17 cellular contexts compared by ENCODE assay signal in genomic region chr16:73846292-73846849, GRCh38.
A peak's percentile ranks its signal among the peaks of the same experiment; 100 is the strongest.
DNase-seq lines count a peak whose midpoint lies in the region; TF ChIP-seq lines count a peak whose summit lies in the region.
"Had no signal": no experiment of that assay in that cellular context is flagged by ENCODE, and none has a peak within 500 bp of the region (broad histone marks: within the 10 kb centered on the region; RNA-seq: fewer than 3 reads in every experiment).

No MANE protein-coding gene starts in this region.

- CTCF ChIA-PET in GM10248 (lab: Yijun Ruan, JAX) = interaction anchor here (0.9 kb wide), 1 partner anchor 18 kb away, joined by 3 read pairs; no protein-coding TSS in a partner anchor

- H2AFZ ChIP-seq in OCI-LY1 (ENCODE audit: low read length) = no peak overlapping the region

- H3K36me3 ChIP-seq in OCI-LY1 (ENCODE audit: insufficient read depth, low read length) = no peaks in the 10 kb centered on the region
- H3K36me3 ChIP-seq: MG63, right lobe of liver, tibial artery had no signal

- no peaks in the 10 kb centered on the region for H3F3A ChIP-seq in OCI-LY1 (ENCODE audit: insufficient read depth, low read length)

- no peaks in the 10 kb centered on the region for H3K9me2 ChIP-seq in OCI-LY1 (ENCODE audit: low read depth, low read length)

- H3K4me3 ChIP-seq in OCI-LY1 (ENCODE audit: low read depth, low read length, poor library complexity, severe bottlenecking) = no peak overlapping the region
- H3K4me3 ChIP-seq: MG63, right lobe of liver, tibial artery had no signal

- no peaks in the 10 kb centered on the region for H3K9me3 ChIP-seq in OCI-LY1 (ENCODE audit: low read length)
- H3K9me3 ChIP-seq: MG63, right lobe of liver, tibial artery had no signal

- DNase-seq in NCI-H82 (lab: John Stamatoyannopoulos, UW) (peak; percentile 7), NCI-H82 treated with DMSO at 0.1 percent for 48 hours (lab: John Stamatoyannopoulos, UW; ENCODE audit: unreplicated experiment) (no peak), hippocampal formation (lab: John Stamatoyannopoulos, UW) (peak; percentile 12 to 22), superior temporal gyrus (ENCODE audit: extremely low spot score) (peak; percentile 37), GM10248 (ENCODE audit: extremely low spot score) (no peak), GM19240 (ENCODE audit: insufficient read length, low spot score) (no peak), SW 1271 (lab: John Stamatoyannopoulos, UW) (no peak)
- DNase-seq: activated CD4-positive, alpha-beta T cell treated with anti-CD3 and anti-CD28 coated beads for 1 hour; activated CD8-positive, alpha-beta memory T cell treated with anti-CD3 and anti-CD28 coated beads, Interleukin-2, amount 50 U/mL, for 48 hours; effector CD8-positive, alpha-beta T cell; MG63; NCI-H345; right lobe of liver; stimulated activated CD4-positive, alpha-beta T cell treated with anti-CD3 and anti-CD28 coated beads, Interleukin-2, amount 100 ng/mL, for 48 hours; T-helper 2 cell had no signal

- H3K4me1 ChIP-seq in OCI-LY1 (ENCODE audit: insufficient read depth, low read length, severe bottlenecking) = no peaks in the 10 kb centered on the region
- H3K4me1 ChIP-seq: right lobe of liver had no signal

- no peak overlapping the region for H3K27ac ChIP-seq in OCI-LY1 (ENCODE audit: low read depth, low read length, poor library complexity, severe bottlenecking)
- H3K27ac ChIP-seq: right lobe of liver, tibial artery had no signal

- TF ChIP-seq CTCF in OCI-LY1 (IDR thresholded peaks at IDR 0.05; ENCODE audit: low read length) (peak; percentile 21; the same call in 1 of the 2 replicates), GM10248 (IDR thresholded peaks at IDR 0.05; ENCODE audit: control extremely low read depth, extremely low read depth, low read depth, missing control alignments) (no peak)

- no peaks in the 10 kb centered on the region for H3K27me3 ChIP-seq in OCI-LY1 (ENCODE audit: insufficient read depth, low read length)
- H3K27me3 ChIP-seq: MG63, right lobe of liver, tibial artery had no signal

- H4K20me1 ChIP-seq in OCI-LY1 (ENCODE audit: insufficient read depth, low read length) = no peaks in the 10 kb centered on the region

- POLR2A ChIA-PET in GM10248 (lab: Yijun Ruan, JAX) = no interaction called here

- H3K79me2 ChIP-seq in OCI-LY1 (ENCODE audit: insufficient read depth, low read length) = no peaks in the 10 kb centered on the region

- no peak overlapping the region for H3K9ac ChIP-seq in OCI-LY1 (ENCODE audit: low read length)

- H3K4me2 ChIP-seq in OCI-LY1 (ENCODE audit: low read length) = no peak overlapping the region

Comparison
In these comparisons a context has a peak if more than half of its experiments do, and no peak if none do; other contexts are left out.
1. DNase-seq: peak in NCI-H82 (single experiment), hippocampal formation (2 of 2) and superior temporal gyrus (single experiment); none in NCI-H82 treated with DMSO at 0.1 percent for 48 hours (single experiment), GM10248 (single experiment), GM19240 (single experiment) and SW 1271 (0 of 2).